8 cellular contexts compared by ENCODE assay signal in genomic region chr14:23567186-23568020, GRCh38. TPM values are rescaled to one million over a fixed set of nuclear protein-coding genes. Genes with fewer than 3 reads are reported as not detected.
DNase-seq lines count a peak whose midpoint lies in the region; ATAC-seq and FAIRE-seq lines count a peak whose summit lies in the region.

Gene AP1G2 (minus strand): TSS chr14:23567791. CDS start chr14:23567314, 477 bp downstream.

- peak within 1 kb of the TSS; percentile 95 to 97 for H3K4me3 Mint-ChIP-seq in activated T-cell treated with anti-CD3 and anti-CD28 coated beads, Interleukin-2, amount 50 U/mL, for 72 hours
- peak within 1 kb of the TSS; percentile 97 to 100 (median 100) for H3K4me3 Mint-ChIP-seq in naive thymus-derived CD8-positive, alpha-beta T cell

- H3K9me3 Mint-ChIP-seq in activated T-cell treated with anti-CD3 and anti-CD28 coated beads, Interleukin-2, amount 50 U/mL, for 72 hours, result no peaks in the 10 kb centered on the region
- H3K9me3 Mint-ChIP-seq in naive thymus-derived CD8-positive, alpha-beta T cell, result peaks cover 0 to 1% (median 0%) of the 10 kb centered on the region in 9 donors

- DNase-seq in DMS53 (lab: John Stamatoyannopoulos, UW), result peak; percentile 95
- DNase-seq in KG1 (lab: John Stamatoyannopoulos, UW), result peak; percentile 95
- DNase-seq in RCC 7860 (ENCODE audit: low spot score), result peak; percentile 42
- DNase-seq in activated T-cell treated with anti-CD3 and anti-CD28 coated beads, Interleukin-2, amount 50 U/mL, for 72 hours, result peak; percentile 94
- DNase-seq in fibroblast of gingiva (ENCODE audit: low read depth), result peak; percentile 60
- DNase-seq in naive thymus-derived CD8-positive, alpha-beta T cell, result peak; percentile 73 to 94 (median 81)
- peak; percentile 94 for DNase-seq in stimulated activated naive CD8-positive, alpha-beta T cell treated with anti-CD3 and anti-CD28 coated beads, Interleukin-15, Interleukin-2, amounts not matched to agents 100 U/mL and 50 U/mL, for 24 hours

- no peak for FAIRE-seq in RCC 7860 (lab: Jason Lieb, UNC)

- peaks cover 43% of the 10 kb centered on the region for H3K4me1 Mint-ChIP-seq in activated T-cell treated with anti-CD3 and anti-CD28 coated beads, Interleukin-2, amount 50 U/mL, for 72 hours (ENCODE audit: low read depth)
- peaks cover 24 to 45% (median 44%) of the 10 kb centered on the region in 4 donors for H3K4me1 Mint-ChIP-seq in naive thymus-derived CD8-positive, alpha-beta T cell

- peaks cover 8 to 9% of the 10 kb centered on the region in 2 donors for H3K36me3 Mint-ChIP-seq in activated T-cell treated with anti-CD3 and anti-CD28 coated beads, Interleukin-2, amount 50 U/mL, for 72 hours (ENCODE audit: insufficient read depth in 2 of 2)
- peaks cover 0 to 21% (median 0%) of the 10 kb centered on the region in 3 donors for H3K36me3 Mint-ChIP-seq in naive thymus-derived CD8-positive, alpha-beta T cell

- ATAC-seq in GM21619 (IDR thresholded peaks at IDR 0.05; ENCODE audit: unreplicated experiment), result peak; percentile 92
- peak; percentile 97 to 98 for ATAC-seq in activated T-cell treated with anti-CD3 and anti-CD28 coated beads, Interleukin-2, amount 50 U/mL, for 72 hours (replicated peaks in 1 of 2)
- ATAC-seq in naive thymus-derived CD8-positive, alpha-beta T cell, result peak; percentile 96
- ATAC-seq in stimulated activated naive CD8-positive, alpha-beta T cell treated with anti-CD3 and anti-CD28 coated beads, Interleukin-15, Interleukin-2, amounts not matched to agents 100 U/mL and 50 U/mL, for 24 hours, result peak; percentile 98

- H3K27ac Mint-ChIP-seq in activated T-cell treated with anti-CD3 and anti-CD28 coated beads, Interleukin-2, amount 50 U/mL, for 72 hours, result peak within 1 kb of the TSS; percentile 94
- peak within 1 kb of the TSS; percentile 82 to 100 (median 98) for H3K27ac Mint-ChIP-seq in naive thymus-derived CD8-positive, alpha-beta T cell

- POLR2A ChIA-PET in naive thymus-derived CD8-positive, alpha-beta T cell (lab: Charles Lee), result interaction anchor here (0.7 to 3.7 kb wide), 7 partner anchors 11 to 239 kb away, joined by 3 to 30 read pairs (median 4); partner anchors contain the start of genes NGDN, THTPA and ZFHX2

- peaks cover 9% of the 10 kb centered on the region for H3K27me3 Mint-ChIP-seq in activated T-cell treated with anti-CD3 and anti-CD28 coated beads, Interleukin-2, amount 50 U/mL, for 72 hours (ENCODE audit: low read depth)
- H3K27me3 Mint-ChIP-seq in naive thymus-derived CD8-positive, alpha-beta T cell, result peaks cover 0 to 9% (median 3%) of the 10 kb centered on the region in 5 donors

RNA-seq across cellular contexts. Expression of gene AP1G2, which starts in this region (rescaled TPM):
- 100 to 1,000 TPM; 211 to 233 TPM for total RNA-seq in activated T-cell treated with anti-CD3 and anti-CD28 coated beads, Interleukin-2, amount 50 U/mL, for 72 hours
- 100 to 1,000 TPM; 483 to 529 TPM for total RNA-seq in naive thymus-derived CD8-positive, alpha-beta T cell
- 10 to 100 TPM; 67.8 to 91.4 (median 68.4) TPM for polyA plus RNA-seq in naive thymus-derived CD8-positive, alpha-beta T cell

Comparison
In these comparisons a context has a peak if more than half of its experiments do, and no peak if none do; other contexts are left out.
1. Peak in every context shown above with its lines: DNase-seq and ATAC-seq.
2. DNase-seq: peak in every context shown above with its lines; median percentile 95 in DMS53; 95 in KG1; 94 in activated T-cell treated with anti-CD3 and anti-CD28 coated beads, Interleukin-2, amount 50 U/mL, for 72 hours; 94 in stimulated activated naive CD8-positive, alpha-beta T cell treated with anti-CD3 and anti-CD28 coated beads, Interleukin-15, Interleukin-2, amounts not matched to agents 100 U/mL and 50 U/mL, for 24 hours; 81 in naive thymus-derived CD8-positive, alpha-beta T cell; 60 in fibroblast of gingiva; 42 in RCC 7860.